In the genomic region with DNA sequence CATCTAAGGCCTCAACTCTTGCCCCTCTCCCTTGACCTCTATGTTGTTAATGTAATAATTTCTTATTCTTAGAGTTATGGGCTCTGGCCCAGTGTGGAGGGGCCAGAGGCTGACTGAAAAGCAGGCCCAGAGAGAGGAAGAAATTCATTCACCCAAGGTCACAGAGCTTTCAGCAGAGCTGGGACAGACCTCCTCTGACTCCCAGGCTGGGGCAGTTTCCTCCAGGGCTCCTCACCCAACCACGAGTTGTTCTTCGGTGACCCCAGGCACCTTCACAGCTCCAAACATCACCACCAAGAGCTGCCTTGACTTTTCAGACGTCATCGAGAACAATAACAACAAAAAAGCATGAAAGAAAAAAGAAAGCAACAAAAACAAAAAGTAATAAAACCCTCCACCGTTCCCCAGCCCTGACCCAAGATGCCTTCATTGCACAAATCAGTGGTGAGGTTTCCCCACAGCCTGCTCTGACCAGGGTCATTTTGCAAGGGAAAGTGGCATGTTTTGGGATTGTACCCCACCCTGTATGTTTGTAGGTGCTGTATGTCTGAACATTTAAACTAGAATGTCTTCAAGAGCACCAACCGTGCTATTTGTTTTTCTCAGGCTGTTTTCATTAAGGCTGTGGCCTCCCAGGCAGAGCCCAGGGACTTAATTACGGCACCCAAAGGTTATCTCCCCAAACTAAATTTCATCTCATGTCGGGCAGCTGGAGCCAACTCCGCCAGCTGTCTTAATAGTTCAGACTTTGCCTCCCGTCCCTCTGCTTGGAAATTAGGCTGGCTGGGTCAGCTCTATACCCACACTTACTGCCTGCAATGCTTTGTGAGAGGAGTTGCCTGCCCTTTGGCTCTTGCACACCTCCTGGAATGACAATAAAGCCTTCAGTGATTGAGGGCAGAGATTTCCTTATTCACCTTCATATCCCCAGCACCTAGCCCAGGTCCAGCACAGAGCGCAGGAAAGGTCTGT, we compare ENCODE assay signal across 1 cellular context.
TF ChIP-seq lines count a peak whose summit lies in the region.

No MANE protein-coding gene starts in this region.

TF ChIP-seq in GM23338, 12 proteins besides CTCF, POLR2A, EP300 and RAD21 (continued from another document):
- TF ChIP-seq ZNF331 (CRISPR knock-in tag; IDR thresholded peaks at IDR 0.05; ENCODE audit: low read depth) (no peak), NANOG (IDR thresholded peaks at IDR 0.05; ENCODE audit: borderline replicate concordance) (no peak), EZH2 (IDR thresholded peaks at IDR 0.05; ENCODE audit: low read depth, unreplicated experiment) (no peak), STAT1 (IDR thresholded peaks at IDR 0.05; ENCODE audit: unreplicated experiment) (no peak), ZNF114 (CRISPR knock-in tag; IDR thresholded peaks at IDR 0.05) (no peak), CREB1 (CRISPR knock-in tag; IDR thresholded peaks at IDR 0.05; ENCODE audit: low read depth) (no peak), JUNB (IDR thresholded peaks at IDR 0.05; ENCODE audit: unreplicated experiment) (no peak), POLR2AphosphoS5 (IDR thresholded peaks at IDR 0.05; ENCODE audit: low read depth) (no peak)
- TF ChIP-seq, protein P1, sequence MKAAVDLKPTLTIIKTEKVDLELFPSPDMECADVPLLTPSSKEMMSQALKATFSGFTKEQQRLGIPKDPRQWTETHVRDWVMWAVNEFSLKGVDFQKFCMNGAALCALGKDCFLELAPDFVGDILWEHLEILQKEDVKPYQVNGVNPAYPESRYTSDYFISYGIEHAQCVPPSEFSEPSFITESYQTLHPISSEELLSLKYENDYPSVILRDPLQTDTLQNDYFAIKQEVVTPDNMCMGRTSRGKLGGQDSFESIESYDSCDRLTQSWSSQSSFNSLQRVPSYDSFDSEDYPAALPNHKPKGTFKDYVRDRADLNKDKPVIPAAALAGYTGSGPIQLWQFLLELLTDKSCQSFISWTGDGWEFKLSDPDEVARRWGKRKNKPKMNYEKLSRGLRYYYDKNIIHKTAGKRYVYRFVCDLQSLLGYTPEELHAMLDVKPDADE (IDR thresholded peaks at IDR 0.05) = no peak
- TF ChIP-seq, protein P2, sequence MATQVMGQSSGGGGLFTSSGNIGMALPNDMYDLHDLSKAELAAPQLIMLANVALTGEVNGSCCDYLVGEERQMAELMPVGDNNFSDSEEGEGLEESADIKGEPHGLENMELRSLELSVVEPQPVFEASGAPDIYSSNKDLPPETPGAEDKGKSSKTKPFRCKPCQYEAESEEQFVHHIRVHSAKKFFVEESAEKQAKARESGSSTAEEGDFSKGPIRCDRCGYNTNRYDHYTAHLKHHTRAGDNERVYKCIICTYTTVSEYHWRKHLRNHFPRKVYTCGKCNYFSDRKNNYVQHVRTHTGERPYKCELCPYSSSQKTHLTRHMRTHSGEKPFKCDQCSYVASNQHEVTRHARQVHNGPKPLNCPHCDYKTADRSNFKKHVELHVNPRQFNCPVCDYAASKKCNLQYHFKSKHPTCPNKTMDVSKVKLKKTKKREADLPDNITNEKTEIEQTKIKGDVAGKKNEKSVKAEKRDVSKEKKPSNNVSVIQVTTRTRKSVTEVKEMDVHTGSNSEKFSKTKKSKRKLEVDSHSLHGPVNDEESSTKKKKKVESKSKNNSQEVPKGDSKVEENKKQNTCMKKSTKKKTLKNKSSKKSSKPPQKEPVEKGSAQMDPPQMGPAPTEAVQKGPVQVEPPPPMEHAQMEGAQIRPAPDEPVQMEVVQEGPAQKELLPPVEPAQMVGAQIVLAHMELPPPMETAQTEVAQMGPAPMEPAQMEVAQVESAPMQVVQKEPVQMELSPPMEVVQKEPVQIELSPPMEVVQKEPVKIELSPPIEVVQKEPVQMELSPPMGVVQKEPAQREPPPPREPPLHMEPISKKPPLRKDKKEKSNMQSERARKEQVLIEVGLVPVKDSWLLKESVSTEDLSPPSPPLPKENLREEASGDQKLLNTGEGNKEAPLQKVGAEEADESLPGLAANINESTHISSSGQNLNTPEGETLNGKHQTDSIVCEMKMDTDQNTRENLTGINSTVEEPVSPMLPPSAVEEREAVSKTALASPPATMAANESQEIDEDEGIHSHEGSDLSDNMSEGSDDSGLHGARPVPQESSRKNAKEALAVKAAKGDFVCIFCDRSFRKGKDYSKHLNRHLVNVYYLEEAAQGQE (IDR thresholded peaks at IDR 0.05; ENCODE audit: unreplicated experiment) = no peak
